8 cellular contexts compared by ENCODE assay signal in genomic region chr17:14302421-14303099, GRCh38. TPM values are rescaled to one million over a fixed set of nuclear protein-coding genes. Genes with fewer than 3 reads are reported as not detected.
A peak's percentile ranks its signal among the peaks of the same experiment; 100 is the strongest.
DNase-seq lines count a peak whose midpoint lies in the region; ATAC-seq and TF ChIP-seq lines count a peak whose summit lies in the region.

No MANE protein-coding gene starts in this region.

- no peaks in the 10 kb centered on the region for H3K9me3 ChIP-seq in psoas muscle
- no peaks in the 10 kb centered on the region for H3K9me3 ChIP-seq in uterus

- intact Hi-C loops in CD14-positive monocyte (cut with micrococcal nuclease): loop anchor here (5.0 to 10.0 kb wide), 11 partner anchors 60 to 965 kb away; partner anchors contain the start of gene COX10 (in 2 of the 2)
- intact Hi-C loops in left ventricle myocardium superior (cut with micrococcal nuclease): loop anchor here (5.0 to 10.0 kb wide), 3 partner anchors 238 to 965 kb away; partner anchors contain the start of gene COX10
- intact Hi-C loops in psoas muscle (cut with DNase I): loop anchor here (2.0 to 10.0 kb wide), 6 partner anchors 90 to 968 kb away; partner anchors contain the start of gene COX10 (in 2 of the 2)
- intact Hi-C loops in uterus (cut with DNase I; ENCODE audit: low total_unique reads): no loop called here

- H3K4me3 Mint-ChIP-seq in CD14-positive monocyte: peak overlapping the region; percentile 95

- DNase-seq in CD14-positive monocyte (ENCODE audit: low spot score) (peak; percentile 81), HT-29 (ENCODE audit: low spot score) (peak; percentile 57), SW 1271 (lab: John Stamatoyannopoulos, UW) (peak; percentile 38 to 65), amniotic epithelial cell (ENCODE audit: low read depth) (peak; percentile 79), left ventricle myocardium superior (peak; percentile 92), psoas muscle (peak; percentile 83 to 90), uterus (peak; percentile 52 to 78)

- WGBS in psoas muscle, 3 donors: 1 to 2% (median 1%) methylated on average over 59 to 64 of the region's 64 CpGs

- peak; percentile 61 for ATAC-seq in GM19397 (IDR thresholded peaks at IDR 0.05; ENCODE audit: unreplicated experiment)
- ATAC-seq in left ventricle myocardium superior: peak; percentile 80
- ATAC-seq in psoas muscle: peak; percentile 77 to 84 (median 81)

- TF ChIP-seq CTCF in CD14-positive monocyte (IDR thresholded peaks at IDR 0.05): peak; percentile 93
- TF ChIP-seq CTCF in psoas muscle (IDR thresholded peaks at IDR 0.05): peak; percentile 92
- TF ChIP-seq CTCF in uterus (IDR thresholded peaks at IDR 0.05): peak; percentile 64 to 96 (median 90)

- H3K9me3 Mint-ChIP-seq in CD14-positive monocyte: peaks cover 0 to 38% (median 24%) of the 10 kb centered on the region in 7 donors

- TF ChIP-seq POLR2A in uterus (IDR thresholded peaks at IDR 0.05): no peak

- peaks cover 56 to 73% (median 68%) of the 10 kb centered on the region in 3 donors for H3K27me3 Mint-ChIP-seq in CD14-positive monocyte (ENCODE audit: low read depth in 3 of 3)

- peak overlapping the region; percentile 74 for H3K4me3 ChIP-seq in psoas muscle
- H3K4me3 ChIP-seq in uterus: peak overlapping the region; percentile 29 to 53

- H3K4me1 Mint-ChIP-seq in CD14-positive monocyte: peaks cover 60% of the 10 kb centered on the region

- peak overlapping the region in 6 of 7 donors; percentile 56 to 89 (median 80) for H3K27ac Mint-ChIP-seq in CD14-positive monocyte

- peaks cover 4 to 15% of the 10 kb centered on the region in 2 donors for H3K36me3 Mint-ChIP-seq in CD14-positive monocyte

- peaks cover 0 to 91% (median 24%) of the 10 kb centered on the region in 3 donors for H3K27me3 ChIP-seq in psoas muscle (ENCODE audit: insufficient read depth in 3 of 3, low read length in 2 of 3)
- H3K27me3 ChIP-seq in uterus: peaks cover 6 to 54% of the 10 kb centered on the region in 2 donors

- H3K27ac ChIP-seq in psoas muscle (peak overlapping the region; percentile 68), uterus (no peak overlapping the region)

- no peaks in the 10 kb centered on the region for H3K36me3 ChIP-seq in psoas muscle (ENCODE audit: insufficient read depth in 1 of 2, low read depth in 1 of 2)
- H3K36me3 ChIP-seq in uterus: no peaks in the 10 kb centered on the region

- peaks cover 13% of the 10 kb centered on the region for H3K4me1 ChIP-seq in psoas muscle
- peaks cover 0 to 13% of the 10 kb centered on the region in 2 donors for H3K4me1 ChIP-seq in uterus

RNA-seq across cellular contexts. Expression of gene HS3ST3B1, which starts 1.7 kb away (rescaled TPM):
- polyA plus RNA-seq in CD14-positive monocyte (under 1 TPM; 0.09 to 0.73 TPM), psoas muscle (1 to 10 TPM in 1 of 3 donors, under 1 TPM in 2; 0.23 to 1.6 (median 0.49) TPM)
- 0.13 TPM in 1 of 2 replicates, not detected in the other for total RNA-seq in HT-29 (2014; rRNA removed; shearing (Covaris generic))
- total RNA-seq in left ventricle myocardium superior (1.7 TPM), psoas muscle (1 to 10 TPM in 2 of 4 donors, under 1 TPM in 2; 0.63 to 1.5 (median 0.86) TPM), uterus (1 to 10 TPM in 3 of 4 donors, not detected in 1; 1.5 to 5.3 (median 3.1) TPM)
